ENCODE assay signal across 14 cellular contexts in genomic region chr10:62130948-62131347, GRCh38.
DNase-seq lines count a peak whose midpoint lies in the region; ATAC-seq and TF ChIP-seq lines count a peak whose summit lies in the region.
"Had no signal": no experiment of that assay in that cellular context is flagged by ENCODE, and none has a peak within 500 bp of the region (broad histone marks: within the 10 kb centered on the region; RNA-seq: fewer than 3 reads in every experiment).

No MANE protein-coding gene starts in this region.

- intact Hi-C loops in heart left ventricle (cut with DNase I), result loop anchor here in 2 of 10 donors (5.0 to 10.0 kb wide), 2 partner anchors 84 to 86 kb away; no protein-coding TSS in a partner anchor
- intact Hi-C loops in Right ventricle myocardium inferior (cut with DNase I), result no loop called here
- intact Hi-C loops in left cardiac atrium (cut with DNase I), result no loop called here

- TF ChIP-seq CTCF in heart left ventricle (IDR thresholded peaks at IDR 0.05), result no peak

- peak; percentile 51 to 95 (median 87) for ATAC-seq in heart left ventricle
- ATAC-seq in Right ventricle myocardium inferior, result no peak
- ATAC-seq in left cardiac atrium, result peak; percentile 50 to 75
- ATAC-seq in GM21423 (IDR thresholded peaks at IDR 0.05; ENCODE audit: unreplicated experiment), result no peak
- ATAC-seq: A549, Panc1 had no signal

- TF ChIP-seq POLR2A in heart left ventricle (IDR thresholded peaks at IDR 0.05), result no peak

- peaks cover 0 to 12% (median 4%) of the 10 kb centered on the region in 12 donors for H3K9me3 ChIP-seq in heart left ventricle
- H3K9me3 ChIP-seq: A549 had no signal

- no peak overlapping the region for H3K4me3 ChIP-seq in heart left ventricle
- H3K4me3 ChIP-seq: A549 had no signal

- no peaks in the 10 kb centered on the region for H3K27me3 ChIP-seq in heart left ventricle

- H3K27ac ChIP-seq in heart left ventricle (peak overlapping the region in 11 of 12 donors; percentile 21 to 75 (median 56)), substantia nigra (ENCODE audit: low read depth, low read length, poor library complexity, severe bottlenecking) (no peak overlapping the region)
- H3K27ac ChIP-seq: A549, KMS-11, VCaP had no signal

- no peaks in the 10 kb centered on the region for H3K36me3 ChIP-seq in heart left ventricle

- WGBS in heart left ventricle, 4 donors, result 38 to 64% (median 59%) methylated on average over 3 of the region's 3 CpGs

- peaks cover 0 to 20% (median 8%) of the 10 kb centered on the region in 12 donors for H3K4me1 ChIP-seq in heart left ventricle
- H3K4me1 ChIP-seq: A549 had no signal

- peak in 3 of 5 donors; percentile 33 to 61 (median 35) for DNase-seq in heart left ventricle
- no peak for DNase-seq in Right ventricle myocardium inferior (ENCODE audit: missing footprints)
- DNase-seq in astrocyte of the hippocampus (ENCODE audit: low read depth, low spot score), result peak; percentile 69
- peak; percentile 26 for DNase-seq in left cardiac atrium
- no peak for DNase-seq in cerebellar cortex (ENCODE audit: low spot score)
- no peak for DNase-seq in DMS79 treated with DMSO at 0.1 percent for 48 hours (lab: John Stamatoyannopoulos, UW)
- no peak for DNase-seq in substantia nigra (lab: John Stamatoyannopoulos, UW)
- DNase-seq: activated T-cell treated with anti-CD3 and anti-CD28 coated beads, Interleukin-2, amount 50 U/mL, for 48 hours; GF-D8 had no signal

Comparison
In these comparisons a context has a peak if more than half of its experiments do, and no peak if none do; other contexts are left out.
1. ATAC-seq: peak in heart left ventricle (4 of 4) and left cardiac atrium (2 of 2); none in Right ventricle myocardium inferior (single experiment) and GM21423 (single experiment).
2. DNase-seq: peak in heart left ventricle (3 of 5), astrocyte of the hippocampus (single experiment) and left cardiac atrium (single experiment); none in Right ventricle myocardium inferior (single experiment), cerebellar cortex (single experiment), DMS79 treated with DMSO at 0.1 percent for 48 hours (single experiment) and substantia nigra (0 of 49).